34 cellular contexts compared by ENCODE assay signal in genomic region chr4:183999435-183999834, GRCh38.
"Had no signal": no experiment of that assay in that cellular context is flagged by ENCODE, and none has a peak within 500 bp of the region (broad histone marks: within the 10 kb centered on the region; RNA-seq: fewer than 3 reads in every experiment).

No MANE protein-coding gene starts in this region.

- H3K4me1 ChIP-seq: ascending aorta had no signal

- DNase-seq: activated CD4-positive, alpha-beta memory T cell treated with anti-CD3 and anti-CD28 coated beads, Interleukin-2, amount 10 ng/mL, durations not matched to agents 7 days and 5 days; activated CD4-positive, alpha-beta T cell treated with anti-CD3 and anti-CD28 coated beads for 1 hour; activated CD4-positive, alpha-beta T cell treated with anti-CD3 and anti-CD28 coated beads for 36 hours; activated CD4-positive, alpha-beta T cell treated with anti-CD3 and anti-CD28 coated beads for 48 hours; activated CD4-positive, alpha-beta T cell treated with anti-CD3 and anti-CD28 coated beads, Interleukin-2, amount 10 ng/mL, durations not matched to agents 7 days and 5 days; activated CD4-positive, alpha-beta T cell treated with anti-CD3 and anti-CD28 coated beads, Interleukin-2, amount 50 U/mL, for 48 hours; activated CD4-positive, CD25-positive, alpha-beta regulatory T cell; activated CD8-positive, alpha-beta memory T cell treated with anti-CD3 and anti-CD28 coated beads for 24 hours; activated CD8-positive, alpha-beta memory T cell treated with anti-CD3 and anti-CD28 coated beads, Interleukin-2, amount 10 ng/mL, durations not matched to agents 7 days and 5 days; activated CD8-positive, alpha-beta memory T cell treated with anti-CD3 and anti-CD28 coated beads, Interleukin-2, amount 50 U/mL, for 48 hours; activated CD8-positive, alpha-beta T cell treated with anti-CD3 and anti-CD28 coated beads, Interleukin-2, amount 10 ng/mL, durations not matched to agents 7 days and 5 days; activated effector memory CD4-positive, alpha-beta T cell treated with Interleukin-2 at 50 U/mL for 16 hours; activated gamma-delta T cell; activated naive CD4-positive, alpha-beta T cell treated with anti-CD3 and anti-CD28 coated beads, Interleukin-2, amount 10 ng/mL, durations not matched to agents 7 days and 5 days; activated naive CD4-positive, alpha-beta T cell treated with Interleukin-2 at 50 U/mL for 16 hours; activated naive CD8-positive, alpha-beta T cell treated with anti-CD3 and anti-CD28 coated beads, Interleukin-2, amount 10 ng/mL, durations not matched to agents 7 days and 5 days; activated naive CD8-positive, alpha-beta T cell treated with anti-CD3 and anti-CD28 coated beads, Interleukin-2, amount 50 U/mL, for 24 hours; activated T-cell treated with anti-CD3 and anti-CD28 coated beads, Interleukin-2, amount 50 U/mL, for 24 hours; activated T-cell treated with anti-CD3 and anti-CD28 coated beads, Interleukin-2, amount 50 U/mL, for 48 hours; amygdala; anterior cingulate cortex; caudate nucleus; cerebellar nuclear complex; T-cell; T-helper 17 cell had no signal

- H3K27me3 ChIP-seq: ascending aorta, cardiac muscle cell had no signal

- H3K9me3 ChIP-seq: ascending aorta had no signal

- H3K4me3 Mint-ChIP-seq: activated CD4-positive, alpha-beta memory T cell treated with anti-CD3 and anti-CD28 coated beads, Interleukin-2, amount 10 ng/mL, durations not matched to agents 7 days and 5 days; activated CD4-positive, alpha-beta T cell treated with anti-CD3 and anti-CD28 coated beads for 36 hours; activated CD4-positive, alpha-beta T cell treated with anti-CD3 and anti-CD28 coated beads, Interleukin-2, amount 10 ng/mL, durations not matched to agents 7 days and 5 days; activated CD8-positive, alpha-beta memory T cell treated with anti-CD3 and anti-CD28 coated beads, Interleukin-2, amount 10 ng/mL, durations not matched to agents 7 days and 5 days; activated CD8-positive, alpha-beta T cell treated with anti-CD3 and anti-CD28 coated beads, Interleukin-2, amount 10 ng/mL, durations not matched to agents 7 days and 5 days; activated naive CD4-positive, alpha-beta T cell treated with anti-CD3 and anti-CD28 coated beads, Interleukin-2, amount 10 ng/mL, durations not matched to agents 7 days and 5 days; activated naive CD4-positive, alpha-beta T cell treated with anti-CD3 and anti-CD28 coated beads, Interleukin-2, amount 50 U/mL, for 24 hours; activated naive CD8-positive, alpha-beta T cell; activated naive CD8-positive, alpha-beta T cell treated with anti-CD3 and anti-CD28 coated beads, Interleukin-2, amount 10 ng/mL, durations not matched to agents 7 days and 5 days; activated naive CD8-positive, alpha-beta T cell treated with anti-CD3 and anti-CD28 coated beads, Interleukin-2, amount 50 U/mL, for 24 hours; activated T-cell treated with anti-CD3 and anti-CD28 coated beads, Interleukin-2, amount 50 U/mL, for 24 hours; brain; central memory CD8-positive, alpha-beta T cell; T-cell; T-helper 17 cell had no signal

- H3K27ac ChIP-seq: ascending aorta, cardiac muscle cell, VCaP had no signal

- H3K36me3 ChIP-seq: ascending aorta, cardiac muscle cell had no signal

- ATAC-seq: activated CD4-positive, alpha-beta T cell treated with anti-CD3 and anti-CD28 coated beads for 36 hours; activated CD4-positive, CD25-positive, alpha-beta regulatory T cell treated with anti-CD3 and anti-CD28 coated beads, Interleukin-2, amount 50 U/mL, for 24 hours; activated CD8-positive, alpha-beta memory T cell treated with anti-CD3 and anti-CD28 coated beads, Interleukin-2, amount 10 ng/mL, durations not matched to agents 7 days and 5 days; activated CD8-positive, alpha-beta T cell treated with anti-CD3 and anti-CD28 coated beads, Interleukin-2, amount 10 ng/mL, durations not matched to agents 7 days and 5 days; activated naive CD8-positive, alpha-beta T cell treated with anti-CD3 and anti-CD28 coated beads, Interleukin-2, amount 50 U/mL, for 24 hours; T-cell; T-helper 17 cell had no signal

- H3K27ac Mint-ChIP-seq: activated CD4-positive, alpha-beta memory T cell treated with anti-CD3 and anti-CD28 coated beads, Interleukin-2, amount 10 ng/mL, durations not matched to agents 7 days and 5 days; activated CD4-positive, alpha-beta T cell treated with anti-CD3 and anti-CD28 coated beads for 36 hours; activated CD4-positive, alpha-beta T cell treated with anti-CD3 and anti-CD28 coated beads, Interleukin-2, amount 10 ng/mL, durations not matched to agents 7 days and 5 days; activated CD8-positive, alpha-beta memory T cell treated with anti-CD3 and anti-CD28 coated beads, Interleukin-2, amount 10 ng/mL, durations not matched to agents 7 days and 5 days; activated CD8-positive, alpha-beta T cell treated with anti-CD3 and anti-CD28 coated beads, Interleukin-2, amount 10 ng/mL, durations not matched to agents 7 days and 5 days; activated naive CD4-positive, alpha-beta T cell treated with anti-CD3 and anti-CD28 coated beads, Interleukin-2, amount 10 ng/mL, durations not matched to agents 7 days and 5 days; activated naive CD4-positive, alpha-beta T cell treated with anti-CD3 and anti-CD28 coated beads, Interleukin-2, amount 50 U/mL, for 24 hours; activated naive CD8-positive, alpha-beta T cell; activated naive CD8-positive, alpha-beta T cell treated with anti-CD3 and anti-CD28 coated beads, Interleukin-2, amount 10 ng/mL, durations not matched to agents 7 days and 5 days; activated naive CD8-positive, alpha-beta T cell treated with anti-CD3 and anti-CD28 coated beads, Interleukin-2, amount 50 U/mL, for 24 hours; activated T-cell treated with anti-CD3 and anti-CD28 coated beads, Interleukin-2, amount 50 U/mL, for 24 hours; activated T-helper 2 cell treated with anti-CD3 and anti-CD28 coated beads, Interferon-gamma antibody, Interleukin-2, Interleukin-4, amounts not matched to agents 10 μg/mL and 5 μg/mL and 100 μg/mL, durations not matched to agents 14 hours and 24 hours and 36 hours; T-cell; T-helper 17 cell had no signal

- H3K36me3 Mint-ChIP-seq: activated CD8-positive, alpha-beta memory T cell treated with anti-CD3 and anti-CD28 coated beads, Interleukin-2, amount 10 ng/mL, durations not matched to agents 7 days and 5 days; activated naive CD4-positive, alpha-beta T cell treated with anti-CD3 and anti-CD28 coated beads, Interleukin-2, amount 10 ng/mL, durations not matched to agents 7 days and 5 days; activated naive CD4-positive, alpha-beta T cell treated with anti-CD3 and anti-CD28 coated beads, Interleukin-2, amount 50 U/mL, for 24 hours; activated naive CD8-positive, alpha-beta T cell; activated naive CD8-positive, alpha-beta T cell treated with anti-CD3 and anti-CD28 coated beads, Interleukin-2, amount 10 ng/mL, durations not matched to agents 7 days and 5 days; T-cell had no signal

- H3K4me3 ChIP-seq: ascending aorta, cardiac muscle cell had no signal

- H3K27me3 Mint-ChIP-seq: activated CD4-positive, alpha-beta T cell treated with anti-CD3 and anti-CD28 coated beads for 36 hours; activated CD8-positive, alpha-beta memory T cell treated with anti-CD3 and anti-CD28 coated beads, Interleukin-2, amount 10 ng/mL, durations not matched to agents 7 days and 5 days; activated naive CD8-positive, alpha-beta T cell; brain had no signal

- H3K9me3 Mint-ChIP-seq: activated CD4-positive, alpha-beta memory T cell treated with anti-CD3 and anti-CD28 coated beads, Interleukin-2, amount 10 ng/mL, durations not matched to agents 7 days and 5 days; activated CD4-positive, alpha-beta T cell treated with anti-CD3 and anti-CD28 coated beads, Interleukin-2, amount 10 ng/mL, durations not matched to agents 7 days and 5 days; activated naive CD4-positive, alpha-beta T cell treated with anti-CD3 and anti-CD28 coated beads, Interleukin-2, amount 10 ng/mL, durations not matched to agents 7 days and 5 days; activated naive CD4-positive, alpha-beta T cell treated with anti-CD3 and anti-CD28 coated beads, Interleukin-2, amount 50 U/mL, for 24 hours; activated naive CD8-positive, alpha-beta T cell treated with anti-CD3 and anti-CD28 coated beads, Interleukin-2, amount 10 ng/mL, durations not matched to agents 7 days and 5 days; activated naive CD8-positive, alpha-beta T cell treated with anti-CD3 and anti-CD28 coated beads, Interleukin-2, amount 50 U/mL, for 24 hours; activated T-cell treated with anti-CD3 and anti-CD28 coated beads, Interleukin-2, amount 50 U/mL, for 24 hours; activated T-helper 2 cell treated with anti-CD3 and anti-CD28 coated beads, Interferon-gamma antibody, Interleukin-2, Interleukin-4, amounts not matched to agents 10 μg/mL and 5 μg/mL and 100 μg/mL, durations not matched to agents 14 hours and 24 hours and 36 hours; central memory CD8-positive, alpha-beta T cell; T-cell had no signal

- H3K4me1 Mint-ChIP-seq: activated CD4-positive, alpha-beta memory T cell treated with anti-CD3 and anti-CD28 coated beads, Interleukin-2, amount 10 ng/mL, durations not matched to agents 7 days and 5 days; activated CD4-positive, alpha-beta T cell treated with anti-CD3 and anti-CD28 coated beads for 36 hours; activated CD4-positive, alpha-beta T cell treated with anti-CD3 and anti-CD28 coated beads, Interleukin-2, amount 10 ng/mL, durations not matched to agents 7 days and 5 days; activated CD8-positive, alpha-beta memory T cell treated with anti-CD3 and anti-CD28 coated beads, Interleukin-2, amount 10 ng/mL, durations not matched to agents 7 days and 5 days; activated naive CD4-positive, alpha-beta T cell treated with anti-CD3 and anti-CD28 coated beads, Interleukin-2, amount 10 ng/mL, durations not matched to agents 7 days and 5 days; activated naive CD4-positive, alpha-beta T cell treated with anti-CD3 and anti-CD28 coated beads, Interleukin-2, amount 50 U/mL, for 24 hours; activated naive CD8-positive, alpha-beta T cell treated with anti-CD3 and anti-CD28 coated beads, Interleukin-2, amount 10 ng/mL, durations not matched to agents 7 days and 5 days; activated naive CD8-positive, alpha-beta T cell treated with anti-CD3 and anti-CD28 coated beads, Interleukin-2, amount 50 U/mL, for 24 hours; central memory CD8-positive, alpha-beta T cell; T-cell; T-helper 17 cell had no signal
